ENCODE assay signal across 17 cellular contexts in genomic region chrX:123475068-123475724, GRCh38.
DNase-seq lines count a peak whose midpoint lies in the region; ATAC-seq and TF ChIP-seq lines count a peak whose summit lies in the region.
"Had no signal": no experiment of that assay in that cellular context is flagged by ENCODE, and none has a peak within 500 bp of the region (broad histone marks: within the 10 kb centered on the region; RNA-seq: fewer than 3 reads in every experiment).

No MANE protein-coding gene starts in this region.

- TF ChIP-seq CTCF in GM23338 (conservative IDR thresholded peaks at IDR 0.05; ENCODE audit: low read depth in 2 of 2) = no peak

- H3K4me3 ChIP-seq in GM23338 = no peak overlapping the region
- H3K4me3 ChIP-seq: HAP-1 had no signal

- no peak overlapping the region for H3K4me3 Mint-ChIP-seq in GM23338
- H3K4me3 Mint-ChIP-seq: activated naive CD8-positive, alpha-beta T cell treated with anti-CD3 and anti-CD28 coated beads, Interleukin-2, amount 50 U/mL, for 24 hours; CD4-positive, CD25-positive, alpha-beta regulatory T cell; mesothelial cell of epicardium; neural crest cell had no signal

- H3K36me3 Mint-ChIP-seq in GM23338 (ENCODE audit: low read depth) = no peaks in the 10 kb centered on the region
- H3K36me3 Mint-ChIP-seq: CD4-positive, CD25-positive, alpha-beta regulatory T cell; mesothelial cell of epicardium had no signal

- H3K4me2 ChIP-seq in GM23338 = no peak overlapping the region

- H3K27ac ChIP-seq in GM23338 (ENCODE audit: low read depth) = no peak overlapping the region

- no peaks in the 10 kb centered on the region for H3K9me3 Mint-ChIP-seq in GM23338
- H3K9me3 Mint-ChIP-seq: activated naive CD8-positive, alpha-beta T cell treated with anti-CD3 and anti-CD28 coated beads, Interleukin-2, amount 50 U/mL, for 24 hours; activated T-helper 2 cell treated with anti-CD3 and anti-CD28 coated beads, Interferon-gamma antibody, Interleukin-2, Interleukin-4, amounts not matched to agents 10 μg/mL and 5 μg/mL and 100 μg/mL, durations not matched to agents 14 hours and 24 hours and 36 hours had no signal

- H3K4me1 Mint-ChIP-seq in GM23338 = no peaks in the 10 kb centered on the region
- H3K4me1 Mint-ChIP-seq: activated naive CD8-positive, alpha-beta T cell treated with anti-CD3 and anti-CD28 coated beads, Interleukin-2, amount 50 U/mL, for 24 hours; CD4-positive, CD25-positive, alpha-beta regulatory T cell had no signal

- H3K9me2 ChIP-seq in GM23338 (ENCODE audit: insufficient read depth) = no peaks in the 10 kb centered on the region

- ATAC-seq in GM23338 = no peak
- no peak for ATAC-seq in HG03354 (IDR thresholded peaks at IDR 0.05; ENCODE audit: poor library complexity, severe bottlenecking, unreplicated experiment)
- ATAC-seq: activated naive CD8-positive, alpha-beta T cell treated with anti-CD3 and anti-CD28 coated beads, Interleukin-2, amount 50 U/mL, for 24 hours had no signal

- H3K27me3 Mint-ChIP-seq in GM23338 (ENCODE audit: insufficient read depth, low read depth, poor library complexity) = no peaks in the 10 kb centered on the region
- H3K27me3 Mint-ChIP-seq: activated naive CD8-positive, alpha-beta T cell treated with anti-CD3 and anti-CD28 coated beads, Interleukin-2, amount 50 U/mL, for 24 hours; CD4-positive, CD25-positive, alpha-beta regulatory T cell had no signal

- H2AFZ ChIP-seq in GM23338 = no peak overlapping the region

- no peaks in the 10 kb centered on the region for H3K79me2 ChIP-seq in GM23338 (replicated peaks; ENCODE audit: insufficient read depth)

- no peaks in the 10 kb centered on the region for H3K4me1 ChIP-seq in GM23338 (ENCODE audit: insufficient read depth)

- H3K27me3 ChIP-seq in GM23338 (ENCODE audit: insufficient read depth) = no peaks in the 10 kb centered on the region

- DNase-seq in EH (ENCODE audit: low read depth) = peak; percentile 36
- DNase-seq in GM23338 (ENCODE audit: low spot score) = no peak
- DNase-seq in amniotic epithelial cell (ENCODE audit: low read depth) = peak; percentile 8
- peak; percentile 11 for DNase-seq in kidney tubule cell (ENCODE audit: low spot score)
- no peak for DNase-seq in stimulated activated CD4-positive, alpha-beta T cell treated with anti-CD3 and anti-CD28 coated beads, Interleukin-4, amount 100 ng/mL, for 4 hours
- DNase-seq in ureter (ENCODE audit: low spot score) = no peak
- DNase-seq in NCI-H748 (lab: John Stamatoyannopoulos, UW; ENCODE audit: unreplicated experiment) = no peak
- DNase-seq: activated CD4-positive, alpha-beta T cell treated with anti-CD3 and anti-CD28 coated beads for 48 hours; activated naive CD8-positive, alpha-beta T cell treated with anti-CD3 and anti-CD28 coated beads, Interleukin-2, amount 50 U/mL, for 24 hours; CD4-positive, CD25-positive, alpha-beta regulatory T cell; DMS153; NCI-H187 had no signal

- H3K27ac Mint-ChIP-seq in GM23338 = peak overlapping the region; percentile 77
- H3K27ac Mint-ChIP-seq: activated naive CD8-positive, alpha-beta T cell treated with anti-CD3 and anti-CD28 coated beads, Interleukin-2, amount 50 U/mL, for 24 hours; activated T-helper 2 cell treated with anti-CD3 and anti-CD28 coated beads, Interferon-gamma antibody, Interleukin-2, Interleukin-4, amounts not matched to agents 10 μg/mL and 5 μg/mL and 100 μg/mL, durations not matched to agents 14 hours and 24 hours and 36 hours; CD4-positive, CD25-positive, alpha-beta regulatory T cell; mesothelial cell of epicardium had no signal

- no peaks in the 10 kb centered on the region for H3F3A ChIP-seq in GM23338 (replicated peaks; ENCODE audit: low read depth)

- no peaks in the 10 kb centered on the region for H4K20me1 ChIP-seq in GM23338 (replicated peaks; ENCODE audit: insufficient read depth)

- H3K36me3 ChIP-seq in GM23338 (ENCODE audit: insufficient read depth) = no peaks in the 10 kb centered on the region
- H3K36me3 ChIP-seq: HAP-1 had no signal

TF ChIP-seq in GM23338, 12 proteins besides CTCF, POLR2A, EP300 and RAD21:
- TF ChIP-seq ZNF114 (CRISPR knock-in tag; IDR thresholded peaks at IDR 0.05) = no peak
- TF ChIP-seq POLR2AphosphoS5 (IDR thresholded peaks at IDR 0.05; ENCODE audit: low read depth) = no peak
- no peak for TF ChIP-seq ZNF331 (CRISPR knock-in tag; IDR thresholded peaks at IDR 0.05; ENCODE audit: low read depth)
- TF ChIP-seq JUNB (IDR thresholded peaks at IDR 0.05; ENCODE audit: unreplicated experiment) = no peak
- no peak for TF ChIP-seq EZH2phosphoT487 (IDR thresholded peaks at IDR 0.05; ENCODE audit: unreplicated experiment)
- TF ChIP-seq EZH2 (IDR thresholded peaks at IDR 0.05; ENCODE audit: low read depth, unreplicated experiment) = no peak

Comparison
In these comparisons a context has a peak if more than half of its experiments do, and no peak if none do; other contexts are left out.
1. DNase-seq: peak in EH (single experiment), amniotic epithelial cell (single experiment) and kidney tubule cell (single experiment); none in GM23338 (single experiment), stimulated activated CD4-positive, alpha-beta T cell treated with anti-CD3 and anti-CD28 coated beads, Interleukin-4, amount 100 ng/mL, for 4 hours (0 of 2), ureter (single experiment) and NCI-H748 (single experiment).